In the genomic region with DNA sequence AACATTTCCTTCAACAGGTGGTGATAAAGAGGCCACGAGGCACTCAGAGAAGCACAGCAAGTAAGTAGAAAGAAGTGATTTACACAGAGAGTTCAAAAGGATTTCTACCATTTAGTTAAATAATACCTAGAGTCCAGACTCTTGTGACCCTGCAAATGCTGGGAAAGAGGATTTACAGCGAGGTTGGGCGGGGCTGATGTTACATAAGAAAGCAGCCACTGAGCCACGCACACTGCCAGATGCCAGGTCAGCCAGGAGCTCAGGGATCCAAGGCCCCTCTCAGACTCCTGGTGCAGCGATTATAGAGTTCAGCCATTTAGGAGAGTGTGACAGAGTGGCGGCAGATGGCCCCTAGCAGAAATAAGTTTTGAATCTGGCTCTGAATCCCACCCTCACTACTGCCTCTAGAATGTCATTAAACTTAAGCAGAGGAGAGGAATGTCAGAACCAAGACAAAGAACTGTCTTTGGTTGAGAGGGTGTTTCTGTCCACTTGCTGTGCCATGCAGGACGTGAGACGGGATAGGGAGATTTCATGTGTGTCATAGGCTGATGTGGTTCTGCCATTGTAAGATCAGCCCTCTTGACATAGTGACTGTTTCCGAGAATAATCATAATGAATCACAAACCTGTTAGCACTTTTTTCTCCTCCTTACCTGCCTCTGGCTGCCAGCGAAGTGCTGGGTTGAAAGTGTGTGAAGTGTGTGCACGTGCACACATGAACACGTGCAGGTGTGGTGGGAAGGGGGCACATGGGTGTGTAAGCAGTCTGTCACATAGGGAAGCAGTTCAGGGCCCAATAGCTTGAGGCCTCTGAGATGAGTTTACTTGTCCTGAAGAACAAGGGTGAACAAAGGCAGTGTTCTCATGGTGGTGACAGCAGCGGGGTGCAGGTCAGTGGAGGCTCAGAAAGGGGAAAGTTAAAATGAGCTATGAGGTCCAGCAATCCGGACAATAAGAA, we compare ENCODE assay signal across 24 cellular contexts. TPM values are rescaled to one million over a fixed set of nuclear protein-coding genes. Genes with fewer than 3 reads are reported as not detected.
DNase-seq lines count a peak whose midpoint lies in the region; ATAC-seq, FAIRE-seq and TF ChIP-seq lines count a peak whose summit lies in the region.
"Had no signal": no experiment of that assay in that cellular context is flagged by ENCODE, and none has a peak within 500 bp of the region (broad histone marks: within the 10 kb centered on the region; RNA-seq: fewer than 3 reads in every experiment).

No MANE protein-coding gene starts in this region.

- no peak overlapping the region for H2BK5ac ChIP-seq in trophoblast cell (ENCODE audit: low read depth, low read length, poor library complexity)

- H3K36me3 ChIP-seq in SK-N-SH (replicated peaks in 1 of 2; ENCODE audit: control insufficient read depth in 1 of 2, insufficient read depth in 2 of 2, low read length in 1 of 2) (no peaks in the 10 kb centered on the region), trophoblast cell (ENCODE audit: control insufficient read depth in 1 of 2, insufficient read depth in 2 of 2, low read length in 2 of 2) (no peaks in the 10 kb centered on the region)
- H3K36me3 ChIP-seq: ascending aorta, heart left ventricle had no signal

- peak; percentile 25 for FAIRE-seq in D721Med (lab: Jason Lieb, UNC)

- WGBS in SK-N-SH (ENCODE audit: low lambda C conversion rate): 86% methylated on average over 14 of the region's 14 CpGs
- no CpG with 5 or more reads among the region's 14 CpGs for WGBS in trophoblast cell (ENCODE audit: extremely low coverage, insufficient coverage, insufficient read length)

- H2AFZ ChIP-seq in SK-N-SH (ENCODE audit: low read depth) (peak overlapping the region; percentile 49; the same call in 1 of the 2 replicates), trophoblast cell (ENCODE audit: insufficient read depth, low read length, poor library complexity) (no peak overlapping the region)

- CTCF ChIA-PET in SK-N-SH (lab: Yijun Ruan, JAX): no interaction called here

- no peak overlapping the region for H4K12ac ChIP-seq in trophoblast cell (ENCODE audit: low read depth, low read length)

- DNase-seq in D721Med (ENCODE audit: insufficient read length, low spot score) (no peak), SK-N-SH (no peak), kidney tubule cell (ENCODE audit: low spot score) (peak; percentile 67), trophoblast cell (no peak), RKO (ENCODE audit: low spot score) (no peak), NCI-H1694 (lab: John Stamatoyannopoulos, UW) (no peak)
- DNase-seq: activated CD8-positive, alpha-beta T cell treated with anti-CD3 and anti-CD28 coated beads, Interleukin-2, amount 10 ng/mL, durations not matched to agents 7 days and 5 days; activated naive CD4-positive, alpha-beta T cell treated with anti-CD3 and anti-CD28 coated beads, Interleukin-2, amount 50 U/mL, for 16 hours; activated T-cell treated with anti-CD3 and anti-CD28 coated beads, Interleukin-2, amount 50 U/mL, for 24 hours; CD4-positive, alpha-beta T cell; DMS79 treated with DMSO at 0.1 percent for 48 hours; endodermal cell; heart left ventricle; Karpas-422; mesenchymal stem cell; NCI-H1092; NCI-H2081 treated with DMSO at 0.1 percent for 48 hours; NCI-H446 treated with DMSO at 0.1 percent for 48 hours; nephron progenitor cell; psoas muscle; testis had no signal

- H3K14ac ChIP-seq in trophoblast cell (ENCODE audit: low read length): no peak overlapping the region

- H3K4me2 ChIP-seq in SK-N-SH: peak overlapping the region; percentile 26
- no peak overlapping the region for H3K4me2 ChIP-seq in trophoblast cell (ENCODE audit: low read length)

- 0 out of 2 replicates have a peak overlapping the region, but pooled peaks have one; percentile 8 for H3K9ac ChIP-seq in SK-N-SH
- no peak overlapping the region for H3K9ac ChIP-seq in trophoblast cell (ENCODE audit: low read length)

- no peaks in the 10 kb centered on the region for H3K79me1 ChIP-seq in trophoblast cell (ENCODE audit: low read length)

- H2BK12ac ChIP-seq in trophoblast cell (ENCODE audit: low read length): no peak overlapping the region

- H4K91ac ChIP-seq in trophoblast cell (ENCODE audit: low read depth, low read length): peak overlapping the region; percentile 54

- no peaks in the 10 kb centered on the region for H4K20me1 ChIP-seq in SK-N-SH (ENCODE audit: insufficient read depth)

- H3K9me3 ChIP-seq in SK-N-SH: no peaks in the 10 kb centered on the region
- peaks cover 2% of the 10 kb centered on the region for H3K9me3 ChIP-seq in trophoblast cell (ENCODE audit: insufficient read depth, low read depth, low read length)
- H3K9me3 ChIP-seq: ascending aorta, heart left ventricle, psoas muscle, testis had no signal

- no peak overlapping the region for H2BK120ac ChIP-seq in trophoblast cell (ENCODE audit: insufficient read depth, low read length, poor library complexity)

- no peak overlapping the region for H3K4me3 ChIP-seq in SK-N-SH (ENCODE audit: low read depth in 2 of 2, low read length in 1 of 2)
- no peak overlapping the region for H3K4me3 ChIP-seq in trophoblast cell (ENCODE audit: low read depth, low read length)
- H3K4me3 ChIP-seq: ascending aorta, heart left ventricle, psoas muscle, testis had no signal

- ATAC-seq in GM19351 (IDR thresholded peaks at IDR 0.05; ENCODE audit: unreplicated experiment) (no peak), HG03460 (IDR thresholded peaks at IDR 0.05; ENCODE audit: unreplicated experiment) (no peak)
- ATAC-seq: activated CD8-positive, alpha-beta T cell treated with anti-CD3 and anti-CD28 coated beads, Interleukin-2, amount 10 ng/mL, durations not matched to agents 7 days and 5 days; heart left ventricle; psoas muscle had no signal

- TF ChIP-seq RAD21 in SK-N-SH (IDR thresholded peaks at IDR 0.05; ENCODE audit: low read length): no peak

- no peak overlapping the region for H3K23ac ChIP-seq in trophoblast cell (ENCODE audit: low read length)

- peaks cover 17% of the 10 kb centered on the region for H3F3A ChIP-seq in SK-N-SH (replicated peaks; ENCODE audit: insufficient read depth)

- POLR2A ChIA-PET in SK-N-SH (lab: Yijun Ruan, JAX): no interaction called here

- H2AK5ac ChIP-seq in trophoblast cell (ENCODE audit: low read length): no peak overlapping the region

- H3K4me1 ChIP-seq in SK-N-SH (ENCODE audit: control insufficient read depth in 1 of 2, insufficient read depth in 2 of 2, low read depth in 1 of 2, low read length in 1 of 2) (peaks cover 0 to 16% of the 10 kb centered on the region in 2 experiments; a peak in 2 of 4 replicates), trophoblast cell (ENCODE audit: control insufficient read depth in 1 of 2, insufficient read depth in 2 of 2, low read length in 2 of 2) (no peaks in the 10 kb centered on the region)
- H3K4me1 ChIP-seq: heart left ventricle, psoas muscle, testis had no signal

- no peak overlapping the region for H4K8ac ChIP-seq in trophoblast cell (ENCODE audit: low read depth, low read length)

- TF ChIP-seq EP300 in SK-N-SH (IDR thresholded peaks at IDR 0.05; ENCODE audit: borderline replicate concordance in 1 of 2, low read depth in 1 of 2, low read length in 1 of 2): no peak

- H3K79me2 ChIP-seq in SK-N-SH (ENCODE audit: insufficient read depth) (no peaks in the 10 kb centered on the region), trophoblast cell (ENCODE audit: control insufficient read depth, insufficient read depth, low read length, poor library complexity) (no peaks in the 10 kb centered on the region)

- TF ChIP-seq CTCF in D721Med (IDR thresholded peaks at IDR 0.05; ENCODE audit: insufficient read depth, missing control alignments) (no peak), SK-N-SH (IDR thresholded peaks at IDR 0.05) (no peak)

- H3K27ac ChIP-seq in SK-N-SH (ENCODE audit: low read depth in 2 of 2, low read length in 1 of 2): peak overlapping the region in 1 of 2 experiments; percentile 59; a peak in 2 of 4 replicates
- H3K27ac ChIP-seq in trophoblast cell (ENCODE audit: low read depth, low read length): no peak overlapping the region
- H3K27ac ChIP-seq: ascending aorta, heart left ventricle, psoas muscle, testis had no signal

- no peaks in the 10 kb centered on the region for H3K27me3 ChIP-seq in SK-N-SH (ENCODE audit: insufficient read depth)
- H3K27me3 ChIP-seq in trophoblast cell (ENCODE audit: insufficient read depth, low read length): no peaks in the 10 kb centered on the region
- H3K27me3 ChIP-seq: ascending aorta, testis had no signal

- H3K18ac ChIP-seq in trophoblast cell (ENCODE audit: low read length): no peak overlapping the region

- H3K4ac ChIP-seq in trophoblast cell (ENCODE audit: low read depth, low read length): no peak overlapping the region

- no peaks in the 10 kb centered on the region for H3K9me2 ChIP-seq in SK-N-SH

TF ChIP-seq in SK-N-SH, 30 proteins besides CTCF, POLR2A, EP300 and RAD21:
- TF ChIP-seq SIN3A (IDR thresholded peaks at IDR 0.05; ENCODE audit: borderline replicate concordance, low read depth, low read length) (no peak), TAF1 (IDR thresholded peaks at IDR 0.05; ENCODE audit: borderline replicate concordance, low read depth, low read length) (no peak), TEAD4 (IDR thresholded peaks at IDR 0.05; ENCODE audit: borderline replicate concordance, insufficient read depth) (no peak), GATA2 (CRISPR knock-in tag; IDR thresholded peaks at IDR 0.05) (no peak), POLR2AphosphoS5 (IDR thresholded peaks at IDR 0.05; ENCODE audit: low read depth, low read length) (no peak)
- TF ChIP-seq, protein P1, sequence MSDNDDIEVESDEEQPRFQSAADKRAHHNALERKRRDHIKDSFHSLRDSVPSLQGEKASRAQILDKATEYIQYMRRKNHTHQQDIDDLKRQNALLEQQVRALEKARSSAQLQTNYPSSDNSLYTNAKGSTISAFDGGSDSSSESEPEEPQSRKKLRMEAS (IDR thresholded peaks at IDR 0.05; ENCODE audit: low read depth): no peak
- TF ChIP-seq, protein P2, sequence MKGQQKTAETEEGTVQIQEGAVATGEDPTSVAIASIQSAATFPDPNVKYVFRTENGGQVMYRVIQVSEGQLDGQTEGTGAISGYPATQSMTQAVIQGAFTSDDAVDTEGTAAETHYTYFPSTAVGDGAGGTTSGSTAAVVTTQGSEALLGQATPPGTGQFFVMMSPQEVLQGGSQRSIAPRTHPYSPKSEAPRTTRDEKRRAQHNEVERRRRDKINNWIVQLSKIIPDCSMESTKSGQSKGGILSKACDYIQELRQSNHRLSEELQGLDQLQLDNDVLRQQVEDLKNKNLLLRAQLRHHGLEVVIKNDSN (IDR thresholded peaks at IDR 0.05; ENCODE audit: borderline replicate concordance, low read depth): no peak

RNA-seq across cellular contexts. Expression of a gene that starts 50.1 kb away (rescaled TPM):
- 5.4 and 8.5 TPM in 2 replicates for polyA plus RNA-seq in SK-N-SH (2012; rRNA removed)
- 4.8 and 5.7 TPM in 2 replicates for polyA plus RNA-seq in SK-N-SH (2012; cell fraction: cytosol; rRNA removed)
- polyA plus RNA-seq in SK-N-SH (2012; cell fraction: nucleus; rRNA removed): 8.9 and 9.4 TPM in 2 replicates
- polyA plus RNA-seq in trophoblast cell (2013): 22.7 and 23.0 TPM in 2 replicates
